In the genomic region with DNA sequence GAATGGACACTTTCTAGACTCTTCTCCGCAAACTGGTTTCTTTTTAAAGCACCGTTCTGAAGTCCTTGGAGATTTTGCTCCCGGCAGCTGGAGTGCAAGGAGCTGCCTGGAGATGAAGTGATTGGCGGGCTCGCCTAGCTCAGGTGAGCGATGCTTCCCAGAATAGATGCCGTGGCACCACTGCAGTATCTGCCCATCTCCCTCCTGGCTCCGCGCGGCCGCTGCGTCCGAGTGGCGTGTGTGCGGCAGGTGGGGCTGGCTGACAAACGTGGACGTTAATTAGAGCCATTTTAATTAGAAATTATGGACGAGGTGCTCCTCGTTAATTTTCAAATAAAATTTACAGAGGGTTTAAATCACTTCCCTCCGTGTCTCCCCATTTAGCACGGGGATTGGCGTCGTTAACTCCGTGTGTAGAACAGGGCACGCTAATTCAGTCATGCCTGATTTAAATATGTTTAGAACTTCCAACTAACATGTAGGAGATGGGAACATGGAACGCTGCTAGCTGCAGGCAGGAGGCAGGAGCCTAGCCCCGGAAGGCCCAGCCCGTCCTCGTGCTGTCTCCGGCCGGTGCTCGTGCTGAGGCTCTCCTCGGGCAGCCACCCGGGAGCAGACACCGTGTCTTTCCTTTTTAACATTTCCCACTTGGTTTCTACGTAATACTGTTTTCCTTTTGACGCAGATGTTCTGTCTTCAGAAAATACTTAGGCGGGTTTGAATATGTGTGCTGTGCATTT, we compare ENCODE assay signal across 21 cellular contexts. TPM values are rescaled to one million over a fixed set of nuclear protein-coding genes. Genes with fewer than 3 reads are reported as not detected.
DNase-seq lines count a peak whose midpoint lies in the region; ATAC-seq and TF ChIP-seq lines count a peak whose summit lies in the region.
"Had no signal": no experiment of that assay in that cellular context is flagged by ENCODE, and none has a peak within 500 bp of the region (broad histone marks: within the 10 kb centered on the region; RNA-seq: fewer than 3 reads in every experiment).

No MANE protein-coding gene starts in this region.

- dilution Hi-C loops in IMR-90 (cut with HindIII; ENCODE audit: low sequenced_read_pairs, unreplicated experiment) = no loop called here

- H3K23ac ChIP-seq in IMR-90 (ENCODE audit: low read depth, low read length) = no peak overlapping the region

- H3K27me3 Mint-ChIP-seq in glutamatergic neuron (ENCODE audit: unreplicated experiment) = no peaks in the 10 kb centered on the region
- H3K27me3 Mint-ChIP-seq in progenitor cell of endocrine pancreas = no peaks in the 10 kb centered on the region

- CTCF ChIA-PET in IMR-90 (lab: Yijun Ruan, JAX) = no interaction called here

- H3K4me3 Mint-ChIP-seq in glutamatergic neuron (ENCODE audit: unreplicated experiment) (peak overlapping the region; percentile 8), progenitor cell of endocrine pancreas (ENCODE audit: low read depth) (no peak overlapping the region)
- H3K4me3 Mint-ChIP-seq: CD8-positive, alpha-beta T cell had no signal

- H3K18ac ChIP-seq in IMR-90 (ENCODE audit: low read depth, low read length) = no peak overlapping the region

- peak overlapping the region; percentile 36 for H3K27ac Mint-ChIP-seq in glutamatergic neuron (ENCODE audit: unreplicated experiment)
- peak overlapping the region; percentile 45 for H3K27ac Mint-ChIP-seq in progenitor cell of endocrine pancreas
- H3K27ac Mint-ChIP-seq: CD8-positive, alpha-beta T cell had no signal

- peak overlapping the region; percentile 11 for H2AFZ ChIP-seq in IMR-90 (replicated peaks; ENCODE audit: low read length, poor library complexity)

- H3K36me3 ChIP-seq in IMR-90 (ENCODE audit: control insufficient read depth, insufficient read depth, low read length) = peaks cover 34% of the 10 kb centered on the region

- no peak overlapping the region for H3K4ac ChIP-seq in IMR-90 (ENCODE audit: low read depth, low read length)

- H2BK20ac ChIP-seq in IMR-90 (ENCODE audit: low read depth, low read length) = no peak overlapping the region

- no peaks in the 10 kb centered on the region for H3K9me1 ChIP-seq in IMR-90 (ENCODE audit: insufficient read depth, low read length)

- H3K79me1 ChIP-seq in IMR-90 (ENCODE audit: low read depth in 1 of 2, low read length in 2 of 2) = no peaks in the 10 kb centered on the region; a peak in 1 of 4 replicates

- H3K27ac ChIP-seq in IMR-90 (ENCODE audit: insufficient read depth, low read length) = no peak overlapping the region
- H3K27ac ChIP-seq: 22Rv1, A549 had no signal

- no peak for ATAC-seq in IMR-90 (ENCODE audit: low read depth)
- no peak for ATAC-seq in GM18907 (IDR thresholded peaks at IDR 0.05; ENCODE audit: unreplicated experiment)
- ATAC-seq: A549; CD8-positive, alpha-beta T cell; GM12878; HepG2 had no signal

- intact Hi-C loops in IMR-90 (cut with micrococcal nuclease) = loop anchor here (5.0 kb wide), 1 partner anchor 154 kb away; no protein-coding TSS in a partner anchor

- 96% methylated on average over 17 of the region's 38 CpGs; no CpG with 5 or more reads in 1 of the 2 experiments for WGBS in IMR-90 (ENCODE audit: extremely low coverage in 2 of 2, insufficient read length in 1 of 2), 2 experiments

- no peak overlapping the region for H3K56ac ChIP-seq in IMR-90 (ENCODE audit: extremely low read depth, insufficient read depth, low read length)

- in situ Hi-C loops in IMR-90 (cut with MboI; ENCODE audit: low sequenced_read_pairs) = loop anchor here (10.0 kb wide), 1 partner anchor 276 kb away; no protein-coding TSS in a partner anchor

- H2AK9ac ChIP-seq in IMR-90 (replicated peaks; ENCODE audit: low read depth, low read length, poor library complexity) = no peak overlapping the region

- H3K36me3 Mint-ChIP-seq in glutamatergic neuron (ENCODE audit: unreplicated experiment) (no peaks in the 10 kb centered on the region), progenitor cell of endocrine pancreas (ENCODE audit: insufficient read depth) (peaks cover 2% of the 10 kb centered on the region)

- POLR2A ChIA-PET in IMR-90 (lab: Charles Lee; ENCODE audit: unreplicated experiment) = no interaction called here

- H3K4me1 Mint-ChIP-seq in glutamatergic neuron (ENCODE audit: low read depth, unreplicated experiment) = peaks cover 21% of the 10 kb centered on the region
- no peaks in the 10 kb centered on the region for H3K4me1 Mint-ChIP-seq in progenitor cell of endocrine pancreas (ENCODE audit: low read depth)

- no peak overlapping the region for H2AK5ac ChIP-seq in IMR-90 (ENCODE audit: low read depth, low read length)

- peak; percentile 72 for DNase-seq in NCI-H524 treated with DMSO at 0.1 percent for 48 hours (lab: John Stamatoyannopoulos, UW)
- DNase-seq in NCI-H524 (lab: John Stamatoyannopoulos, UW) = no peak
- DNase-seq in IMR-90 = no peak
- DNase-seq in glutamatergic neuron = no peak
- DNase-seq in progenitor cell of endocrine pancreas (ENCODE audit: low spot score, unreplicated experiment) = no peak
- DNase-seq in mucosa of gallbladder (ENCODE audit: low spot score) = no peak
- DNase-seq: AML-193; CD8-positive, alpha-beta T cell; COR-L47; DMS 273 treated with DMSO at 0.1 percent for 48 hours; DMS53; DND-41 had no signal

- H3K9me3 Mint-ChIP-seq in glutamatergic neuron (ENCODE audit: unreplicated experiment) = peaks cover 4% of the 10 kb centered on the region
- H3K9me3 Mint-ChIP-seq in progenitor cell of endocrine pancreas (ENCODE audit: low read depth) = no peaks in the 10 kb centered on the region
- H3K9me3 Mint-ChIP-seq: CD8-positive, alpha-beta T cell had no signal

- 0 out of 2 replicates have a peak, but pooled peaks cover 2% of the 10 kb centered on the region for H3K4me1 ChIP-seq in IMR-90 (ENCODE audit: control insufficient read depth, insufficient read depth, low read length)
- H3K4me1 ChIP-seq: A549, HAP-1 had no signal

- H3K9me3 ChIP-seq in IMR-90 (ENCODE audit: control insufficient read depth, insufficient read depth, low read length) = no peaks in the 10 kb centered on the region
- H3K9me3 ChIP-seq: A549, HAP-1 had no signal

- no peaks in the 10 kb centered on the region for H4K20me1 ChIP-seq in IMR-90 (ENCODE audit: insufficient read depth, low read length)

- H2BK5ac ChIP-seq in IMR-90 (ENCODE audit: low read depth, low read length, poor library complexity, severe bottlenecking) = no peak overlapping the region

- H3K4me3 ChIP-seq in IMR-90 (ENCODE audit: insufficient read depth, low read depth, low read length) = no peak overlapping the region
- H3K4me3 ChIP-seq: A549, GM12878, HAP-1 had no signal

- no peak overlapping the region for H3K14ac ChIP-seq in IMR-90 (replicated peaks; ENCODE audit: low read depth, low read length)

- no peak overlapping the region for H3K4me2 ChIP-seq in IMR-90 (ENCODE audit: low read depth, low read length)
- H3K4me2 ChIP-seq: A549 had no signal

- no peak overlapping the region for H2BK120ac ChIP-seq in IMR-90 (ENCODE audit: low read depth, low read length)

- H4K5ac ChIP-seq in IMR-90 (ENCODE audit: low read depth, low read length) = no peak overlapping the region

- TF ChIP-seq CTCF in IMR-90 (conservative IDR thresholded peaks at IDR 0.05; ENCODE audit: low read depth, low read length) = no peak
- no peak for TF ChIP-seq CTCF in glutamatergic neuron (IDR thresholded peaks at IDR 0.05; ENCODE audit: partially characterized antibody, unreplicated experiment)
- TF ChIP-seq CTCF in progenitor cell of endocrine pancreas (IDR thresholded peaks at IDR 0.05; ENCODE audit: unreplicated experiment) = no peak

- no peak overlapping the region for H4K91ac ChIP-seq in IMR-90 (ENCODE audit: insufficient read depth, low read depth, low read length)

- H3K9ac ChIP-seq in IMR-90 (ENCODE audit: low read depth, low read length) = no peak overlapping the region

- TF ChIP-seq POLR2A in IMR-90 (IDR thresholded peaks at IDR 0.05; ENCODE audit: low read depth, low read length) = no peak

- no peak for TF ChIP-seq RAD21 in IMR-90 (IDR thresholded peaks at IDR 0.05; ENCODE audit: low read length)

- no peaks in the 10 kb centered on the region for H3K27me3 ChIP-seq in IMR-90 (ENCODE audit: control insufficient read depth, insufficient read depth, low read length)

- no TSS peak for BruUV-seq in IMR-90 (replicated peaks; lab: Mats Ljungman, UMichigan)

- H2BK15ac ChIP-seq in IMR-90 (ENCODE audit: low read depth, low read length) = no peak overlapping the region

- no peak overlapping the region for H4K8ac ChIP-seq in IMR-90 (ENCODE audit: low read depth in 2 of 2, low read length in 2 of 2)

TF ChIP-seq in IMR-90, 13 proteins besides CTCF, POLR2A, EP300 and RAD21:
- no peak for TF ChIP-seq SMC3 (IDR thresholded peaks at IDR 0.05; ENCODE audit: low read depth, low read length)
- no peak for TF ChIP-seq RFX5 (IDR thresholded peaks at IDR 0.05; ENCODE audit: low read depth, low read length)
- no peak for TF ChIP-seq NFE2L2 (IDR thresholded peaks at IDR 0.05; ENCODE audit: low read depth, low read length)
TF ChIP-seq in IMR-90: peak in this region for 0.

RNA-seq across cellular contexts. Expression of gene UVSSA, which starts 11.6 kb away (rescaled TPM):
- total RNA-seq in IMR-90 (2012; rRNA removed) (1.4 TPM in 2 replicates), glutamatergic neuron (ENCODE audit: unreplicated experiment) (33.9 TPM), progenitor cell of endocrine pancreas (32.5 and 39.5 TPM in 2 replicates), mucosa of gallbladder (41.5 TPM)
- polyA plus RNA-seq in IMR-90 (2012; rRNA removed) = 8.4 and 9.4 TPM in 2 replicates
- polyA plus RNA-seq in IMR-90 (2012; cell fraction: cytosol; rRNA removed) = 5.7 and 5.9 TPM in 2 replicates
- 63.0 and 126 TPM in 2 replicates for polyA plus RNA-seq in IMR-90 (2012; cell fraction: nucleus; rRNA removed; ENCODE audit: low replicate concordance)

RNA-seq across cellular contexts. Expression of gene NKX1-1, which starts 47.7 kb away (rescaled TPM):
- total RNA-seq in IMR-90 (2012; rRNA removed) (not detected in 2 replicates), glutamatergic neuron (ENCODE audit: unreplicated experiment) (not detected), progenitor cell of endocrine pancreas (not detected in 2 replicates), mucosa of gallbladder (not detected)
- not detected in 2 replicates for polyA plus RNA-seq in IMR-90 (2012; rRNA removed)
- polyA plus RNA-seq in IMR-90 (2012; cell fraction: cytosol; rRNA removed) = not detected in 2 replicates
- polyA plus RNA-seq in IMR-90 (2012; cell fraction: nucleus; rRNA removed; ENCODE audit: low replicate concordance) = not detected in 2 replicates
- total RNA-seq: CD8-positive, alpha-beta T cell; G401; GM12878; H4; HepG2 had no signal
- polyA plus RNA-seq: A549, BJ, GM12878, HepG2 had no signal

Comparison
In these comparisons a context has a peak if more than half of its experiments do, and no peak if none do; other contexts are left out.
1. RNA of gene UVSSA, which starts 11.6 kb away (total RNA-seq): 41.5 TPM in mucosa of gallbladder (single experiment), 33.9 TPM in glutamatergic neuron (single experiment) and 32.5 to 39.5 TPM in progenitor cell of endocrine pancreas; 1.4 TPM in IMR-90; every median in the first group is over 10 times any median in the second.